18 cellular contexts compared by ENCODE assay signal in the genomic region with DNA sequence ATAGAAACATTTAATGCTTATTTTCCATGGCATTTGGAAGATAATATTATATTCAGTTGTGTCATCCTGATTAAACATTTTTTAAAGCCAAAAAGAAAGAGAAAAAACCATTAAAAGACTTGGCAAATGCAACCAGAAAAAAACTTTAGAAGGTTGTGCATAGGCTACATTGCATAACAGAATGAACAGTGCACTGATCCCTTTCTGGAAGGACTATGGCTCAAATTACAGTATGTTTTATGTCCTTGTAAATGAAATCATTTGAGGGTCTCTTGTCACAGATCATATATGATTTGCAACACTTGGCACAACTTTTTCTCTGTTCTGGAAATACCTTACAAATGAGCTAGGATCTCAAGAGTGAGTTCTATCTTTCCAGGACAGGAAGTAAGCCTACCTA.
DNase-seq lines count a peak whose midpoint lies in the region; ATAC-seq, FAIRE-seq and TF ChIP-seq lines count a peak whose summit lies in the region.
"Had no signal": no experiment of that assay in that cellular context is flagged by ENCODE, and none has a peak within 500 bp of the region (broad histone marks: within the 10 kb centered on the region; RNA-seq: fewer than 3 reads in every experiment).

No MANE protein-coding gene starts in this region.

- intact Hi-C loops in lower lobe of right lung (cut with DNase I) = no loop called here

- no peaks in the 10 kb centered on the region for H3K4me1 ChIP-seq in suprapubic skin
- no peaks in the 10 kb centered on the region for H3K4me1 ChIP-seq in lower lobe of right lung
- H3K4me1 ChIP-seq: BE2C had no signal

- H3K27ac ChIP-seq in SK-N-MC = no peak overlapping the region
- H3K27ac ChIP-seq in suprapubic skin = no peak overlapping the region
- no peak overlapping the region for H3K27ac ChIP-seq in lower lobe of right lung

- H3K4me3 ChIP-seq in SK-N-MC (no peak overlapping the region), suprapubic skin (no peak overlapping the region), lower lobe of right lung (no peak overlapping the region)
- H3K4me3 ChIP-seq: K562 had no signal

- DNase-seq in HTR-8/SVneo (ENCODE audit: insufficient read length, low spot score) (peak; percentile 14), SK-N-MC (ENCODE audit: low read depth, low spot score) (peak; percentile 18), iris pigment epithelial cell (ENCODE audit: low read depth) (peak; percentile 67), suprapubic skin (ENCODE audit: low spot score in 2 of 2) (no peak), lower lobe of right lung (no peak), AG08395 (ENCODE audit: low spot score) (no peak)
- DNase-seq in activated CD4-positive, alpha-beta T cell treated with anti-CD3 and anti-CD28 coated beads for 1 hour = no peak
- DNase-seq: BE2C, Calu3, NCI-H1105 treated with DMSO at 0.1 percent for 48 hours, NCI-H2029 treated with DMSO at 0.1 percent for 48 hours, NCI-H524, NCI-H774 had no signal

- H3K27me3 ChIP-seq in suprapubic skin (no peaks in the 10 kb centered on the region), lower lobe of right lung (ENCODE audit: low read depth) (no peaks in the 10 kb centered on the region)
- H3K27me3 ChIP-seq: BE2C had no signal

- no peak for FAIRE-seq in HTR-8/SVneo (lab: Jason Lieb, UNC)
- FAIRE-seq: GM18507, HepG2, K562 had no signal

- H3K36me3 ChIP-seq in SK-N-MC (ENCODE audit: insufficient read depth, low read length) (no peaks in the 10 kb centered on the region), suprapubic skin (no peaks in the 10 kb centered on the region), lower lobe of right lung (no peaks in the 10 kb centered on the region)
- H3K36me3 ChIP-seq: BE2C had no signal

- no peak for TF ChIP-seq POLR2A in suprapubic skin (IDR thresholded peaks at IDR 0.05)

- no peak overlapping the region for H3K9ac ChIP-seq in SK-N-MC (ENCODE audit: insufficient read length)

- TF ChIP-seq CTCF in suprapubic skin (IDR thresholded peaks at IDR 0.05) = no peak
- no peak for TF ChIP-seq CTCF in lower lobe of right lung (IDR thresholded peaks at IDR 0.05)

- H3K9me3 ChIP-seq in SK-N-MC (ENCODE audit: low read depth, low read length) (no peaks in the 10 kb centered on the region), suprapubic skin (no peaks in the 10 kb centered on the region), lower lobe of right lung (no peaks in the 10 kb centered on the region)
- H3K9me3 ChIP-seq: BE2C had no signal

- TF ChIP-seq EP300 in suprapubic skin (IDR thresholded peaks at IDR 0.05) = no peak

- no peak for ATAC-seq in lower lobe of right lung
- ATAC-seq: HCT116, HepG2, K562, SK-N-SH treated with all-trans-retinoic acid at 6 μM for 48 hours had no signal

Comparison
In these comparisons a context has a peak if more than half of its experiments do, and no peak if none do; other contexts are left out.
1. DNase-seq: peak in HTR-8/SVneo (single experiment), SK-N-MC (single experiment) and iris pigment epithelial cell (single experiment); none in suprapubic skin (0 of 2), activated CD4-positive, alpha-beta T cell treated with anti-CD3 and anti-CD28 coated beads for 1 hour (single experiment), lower lobe of right lung (single experiment) and AG08395 (single experiment).